Comparison of ENCODE assay signal across 25 cellular contexts in the genomic region with DNA sequence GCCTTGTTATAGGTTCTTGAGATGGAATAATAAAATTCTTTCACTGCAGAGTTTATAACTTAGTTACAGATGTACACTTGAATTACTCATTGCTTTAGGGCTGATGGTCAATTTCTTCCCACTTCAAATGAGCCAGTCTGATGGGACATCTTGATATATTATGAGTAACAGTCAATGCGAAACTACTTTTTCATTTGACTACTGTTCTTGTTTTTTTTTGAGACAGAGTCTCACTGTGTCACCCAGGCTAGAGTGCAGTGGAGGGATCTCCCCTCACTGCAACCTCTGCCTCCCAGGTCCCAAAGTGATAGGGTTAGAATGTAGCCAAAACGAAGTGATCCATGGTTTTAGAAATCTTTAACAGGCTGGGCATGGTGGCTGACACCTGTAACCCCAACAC.
"Had no signal": no experiment of that assay in that cellular context is flagged by ENCODE, and none has a peak within 500 bp of the region (broad histone marks: within the 10 kb centered on the region; RNA-seq: fewer than 3 reads in every experiment).

No MANE protein-coding gene starts in this region.

- H3K36me3 ChIP-seq: lower lobe of right lung, right lobe of liver, thoracic aorta, vagina had no signal

- H3K4me3 ChIP-seq: hepatocyte, lower lobe of right lung, right lobe of liver, skin epidermis, thoracic aorta, vagina had no signal

- H3K27ac ChIP-seq: hepatocyte, lower lobe of right lung, right lobe of liver, skin epidermis, thoracic aorta, vagina had no signal

- H3K4me3 Mint-ChIP-seq: activated B cell treated with CpG ODN at 0.5 μM for 24 hours; activated CD4-positive, alpha-beta T cell treated with anti-CD3 and anti-CD28 coated beads, Interleukin-2, amount 10 ng/mL, durations not matched to agents 7 days and 5 days; activated CD8-positive, alpha-beta memory T cell treated with anti-CD3 and anti-CD28 coated beads, Interleukin-2, amount 10 ng/mL, durations not matched to agents 7 days and 5 days; brain; immature natural killer cell; naive B cell; stimulated activated memory B cell treated with anti-CD40 and anti-IgM and Interleukin-4, amounts not matched to agents 10 μg/mL and 1 μg/mL and 100 μg/mL, for 72 hours; type B pancreatic cell had no signal

- ATAC-seq: activated CD8-positive, alpha-beta memory T cell treated with anti-CD3 and anti-CD28 coated beads, Interleukin-2, amount 10 ng/mL, durations not matched to agents 7 days and 5 days; esophagus mucosa; left lobe of liver; lower lobe of right lung; right lobe of liver; stimulated activated memory B cell treated with anti-CD40 and anti-IgM and Interleukin-4, amounts not matched to agents 10 μg/mL and 1 μg/mL and 100 μg/mL, for 72 hours had no signal

- H3K27me3 Mint-ChIP-seq: stimulated activated memory B cell treated with anti-CD40 and anti-IgM and Interleukin-4, amounts not matched to agents 10 μg/mL and 1 μg/mL and 100 μg/mL, for 72 hours had no signal

- H3K9me3 Mint-ChIP-seq: activated B cell treated with CpG ODN at 0.5 μM for 24 hours had no signal

- H3K36me3 Mint-ChIP-seq: brain, immature natural killer cell, naive B cell, type B pancreatic cell had no signal

- H3K27me3 ChIP-seq: hepatocyte, right lobe of liver, vagina had no signal

- H3K9me3 ChIP-seq: lower lobe of right lung, right lobe of liver, thoracic aorta, vagina had no signal

- H3K27ac Mint-ChIP-seq: activated B cell treated with CpG ODN at 0.5 μM for 24 hours; activated CD4-positive, alpha-beta T cell treated with anti-CD3 and anti-CD28 coated beads, Interleukin-2, amount 10 ng/mL, durations not matched to agents 7 days and 5 days; activated CD8-positive, alpha-beta memory T cell treated with anti-CD3 and anti-CD28 coated beads, Interleukin-2, amount 10 ng/mL, durations not matched to agents 7 days and 5 days; brain; stimulated activated memory B cell treated with anti-CD40 and anti-IgM and Interleukin-4, amounts not matched to agents 10 μg/mL and 1 μg/mL and 100 μg/mL, for 72 hours; type B pancreatic cell had no signal

- DNase-seq: activated B cell treated with CpG ODN at 0.5 μM for 24 hours; activated CD4-positive, alpha-beta T cell treated with anti-CD3 and anti-CD28 coated beads, Interleukin-2, amount 10 ng/mL, durations not matched to agents 7 days and 5 days; activated CD8-positive, alpha-beta memory T cell treated with anti-CD3 and anti-CD28 coated beads, Interleukin-2, amount 10 ng/mL, durations not matched to agents 7 days and 5 days; activated naive CD4-positive, alpha-beta T cell treated with Interleukin-2 at 50 U/mL for 16 hours; aorta; caudate nucleus; dermis blood vessel endothelial cell; effector memory CD4-positive, alpha-beta T cell; glutamatergic neuron; immature natural killer cell; lower lobe of right lung; naive B cell; nucleus accumbens; right lobe of liver; stimulated activated CD4-positive, alpha-beta T cell treated with anti-CD3 and anti-CD28 coated beads, Interleukin-1b, Interleukin-23, amount 100 ng/mL, for 48 hours; T-helper 9 cell had no signal
